1 cellular context compared by ENCODE assay signal in genomic region chr20:44419131-44419844, GRCh38.
TF ChIP-seq lines count a peak whose summit lies in the region.

No MANE protein-coding gene starts in this region.

TF ChIP-seq in HepG2, 621 proteins besides CTCF, POLR2A, EP300 and RAD21 (continued from another document and continues in another):
- TF ChIP-seq MXD3 (CRISPR knock-in tag; IDR thresholded peaks at IDR 0.05) (no peak), ZNF724P (CRISPR knock-in tag; IDR thresholded peaks at IDR 0.05; ENCODE audit: borderline replicate concordance) (no peak), NR2C2 (CRISPR knock-in tag; IDR thresholded peaks at IDR 0.05; ENCODE audit: borderline replicate concordance) (peak; percentile 93), ZNF747 (CRISPR knock-in tag; IDR thresholded peaks at IDR 0.05; ENCODE audit: borderline replicate concordance) (peak; percentile 81; the same call in 1 of the 2 replicates), NCOR1 (IDR thresholded peaks at IDR 0.05; ENCODE audit: borderline replicate concordance, low read length) (peak; percentile 80; the same call in 1 of the 2 replicates), ZSCAN21 (CRISPR knock-in tag; IDR thresholded peaks at IDR 0.05; ENCODE audit: borderline replicate concordance) (no peak), NCOA1 (CRISPR knock-in tag; IDR thresholded peaks at IDR 0.05) (peak; percentile 89; the same call in 1 of the 2 replicates), CBX2 (IDR thresholded peaks at IDR 0.05; ENCODE audit: low read depth, low read length) (no peak), CBX2 (CRISPR knock-in tag; IDR thresholded peaks at IDR 0.05; ENCODE audit: low read depth) (no peak), PHF20 (CRISPR knock-in tag; IDR thresholded peaks at IDR 0.05) (no peak), SETDB1 (CRISPR knock-in tag; IDR thresholded peaks at IDR 0.05; ENCODE audit: borderline replicate concordance) (no peak), ZNF460 (CRISPR knock-in tag; IDR thresholded peaks at IDR 0.05; ENCODE audit: borderline replicate concordance) (peak; percentile 42), ZNF362 (CRISPR knock-in tag; IDR thresholded peaks at IDR 0.05; ENCODE audit: borderline replicate concordance) (no peak; the same call in 1 of the 2 replicates), HOXA7 (CRISPR knock-in tag; IDR thresholded peaks at IDR 0.05) (no peak), CSRNP1 (CRISPR knock-in tag; IDR thresholded peaks at IDR 0.05) (0 out of 2 replicates have a peak, but pooled peaks have one; percentile 21), PCBP2 (optimal IDR thresholded peaks at IDR 0.05; ENCODE audit: low read depth, low read length, poor library complexity, severe bottlenecking) (no peak), ZNF335 (CRISPR knock-in tag; IDR thresholded peaks at IDR 0.05) (peak; percentile 43; the same call in 1 of the 2 replicates), NFYC (CRISPR knock-in tag; IDR thresholded peaks at IDR 0.05) (no peak), ZNF619 (CRISPR knock-in tag; IDR thresholded peaks at IDR 0.05) (no peak; the same call in 1 of the 2 replicates), JUN (CRISPR knock-in tag; IDR thresholded peaks at IDR 0.05) (peak; percentile 100), SOX13 (IDR thresholded peaks at IDR 0.05) (peak; percentile 72; the same call in 1 of the 2 replicates), SOX13 (CRISPR knock-in tag; conservative IDR thresholded peaks at IDR 0.05 in 1 of 2, IDR thresholded peaks at IDR 0.05 in 1 of 2) (peak in 1 of 2 experiments; percentile 74; a peak in 2 of 4 replicates), ZBTB33 (CRISPR knock-in tag; IDR thresholded peaks at IDR 0.05) (peak; percentile 77), NCOA2 (CRISPR knock-in tag; IDR thresholded peaks at IDR 0.05) (peak; percentile 93), FOXK2 (IDR thresholded peaks at IDR 0.05) (no peak), SRF (IDR thresholded peaks at IDR 0.05; ENCODE audit: low read depth, low read length) (no peak), SMARCC2 (IDR thresholded peaks at IDR 0.05) (peak; percentile 91; the same call in 1 of the 2 replicates), ZBTB42 (CRISPR knock-in tag; IDR thresholded peaks at IDR 0.05) (no peak), HIC2 (CRISPR knock-in tag; IDR thresholded peaks at IDR 0.05; ENCODE audit: low read depth) (peak; percentile 66), ZNF513 (CRISPR knock-in tag; conservative IDR thresholded peaks at IDR 0.05) (no peak), ZNF687 (CRISPR knock-in tag; IDR thresholded peaks at IDR 0.05) (peak; percentile 80), ETS1 (CRISPR knock-in tag; IDR thresholded peaks at IDR 0.05) (no peak), CENPT (CRISPR knock-in tag; IDR thresholded peaks at IDR 0.05; ENCODE audit: low read depth) (no peak), TFDP1 (CRISPR knock-in tag; IDR thresholded peaks at IDR 0.05; ENCODE audit: borderline replicate concordance) (no peak), ZNF788 (CRISPR knock-in tag; IDR thresholded peaks at IDR 0.05; ENCODE audit: borderline replicate concordance) (peak; percentile 92), ZNF766 (CRISPR knock-in tag; IDR thresholded peaks at IDR 0.05; ENCODE audit: borderline replicate concordance) (peak; percentile 29; the same call in 1 of the 2 replicates), POLR2AphosphoS2 (IDR thresholded peaks at IDR 0.05; ENCODE audit: low read depth, low read length) (peak; percentile 57; the same call in 1 of the 2 replicates), IKZF4 (CRISPR knock-in tag; IDR thresholded peaks at IDR 0.05; ENCODE audit: borderline replicate concordance, low read depth, not compliant biosample characterization) (peak; percentile 87), NR0B2 (CRISPR knock-in tag; IDR thresholded peaks at IDR 0.05) (no peak), ATAD3A (CRISPR knock-in tag; IDR thresholded peaks at IDR 0.05) (no peak), ZNF879 (CRISPR knock-in tag; IDR thresholded peaks at IDR 0.05) (no peak), ZNF773 (CRISPR knock-in tag; IDR thresholded peaks at IDR 0.05; ENCODE audit: borderline replicate concordance) (no peak), GATAD1 (CRISPR knock-in tag; IDR thresholded peaks at IDR 0.05) (peak; percentile 75), MEIS2 (CRISPR knock-in tag; IDR thresholded peaks at IDR 0.05) (peak; percentile 95), PRPF4 (IDR thresholded peaks at IDR 0.05; ENCODE audit: low read depth, low read length, poor library complexity, severe bottlenecking) (no peak), HMGXB4 (CRISPR knock-in tag; IDR thresholded peaks at IDR 0.05; ENCODE audit: borderline replicate concordance in 1 of 2, low read depth in 1 of 2) (peak; percentile 55 to 62; a peak in 2 of 4 replicates), BORCS8-MEF2B (CRISPR knock-in tag; IDR thresholded peaks at IDR 0.05) (no peak)
